Comparison of ENCODE assay signal across 8 cellular contexts in genomic region chr20:48828734-48829460, GRCh38. TPM values are rescaled to one million over a fixed set of nuclear protein-coding genes. Genes with fewer than 3 reads are reported as not detected.
DNase-seq lines count a peak whose midpoint lies in the region; TF ChIP-seq lines count a peak whose summit lies in the region.

No MANE protein-coding gene starts in this region.

- H3K27me3 ChIP-seq in stomach = peaks cover 0 to 21% (median 3%) of the 10 kb centered on the region in 3 donors

- intact Hi-C loops in activated T-helper 1 cell treated with anti-CD3 and anti-CD28 coated beads, Interleukin-12 subunit alpha, Interleukin-12 subunit beta, Interleukin-2, Interleukin-4 antibody, amounts not matched to agents 30 ng/mL and 10 ng/mL and 1 ng/mL, durations not matched to agents 14 hours and 24 hours and 36 hours (cut with micrococcal nuclease) = loop anchor here (1.0 to 5.0 kb wide), 2 partner anchors 92 to 218 kb away; partner anchors contain the start of genes ARFGEF2 and CSE1L
- intact Hi-C loops in stomach (cut with DNase I; ENCODE audit: low total_unique reads) = no loop called here

- H3K9me3 ChIP-seq in stomach = no peaks in the 10 kb centered on the region

- no peaks in the 10 kb centered on the region for H3K36me3 ChIP-seq in stomach

- H3K36me3 Mint-ChIP-seq in activated CD4-positive, alpha-beta T cell treated with anti-CD3 and anti-CD28 coated beads, Interleukin-2, amount 10 ng/mL, durations not matched to agents 7 days and 5 days (ENCODE audit: low read depth) = peaks cover 26% of the 10 kb centered on the region
- H3K36me3 Mint-ChIP-seq in activated T-helper 1 cell treated with anti-CD3 and anti-CD28 coated beads, Interleukin-12 subunit alpha, Interleukin-12 subunit beta, Interleukin-2, Interleukin-4 antibody, amounts not matched to agents 30 ng/mL and 10 ng/mL and 1 ng/mL, durations not matched to agents 14 hours and 24 hours and 36 hours (ENCODE audit: low read depth) = peaks cover 4% of the 10 kb centered on the region
- H3K36me3 Mint-ChIP-seq in immature natural killer cell = peaks cover 0 to 9% (median 0%) of the 10 kb centered on the region in 3 donors

- peak overlapping the region; percentile 43 for H3K27ac Mint-ChIP-seq in activated CD4-positive, alpha-beta T cell treated with anti-CD3 and anti-CD28 coated beads, Interleukin-2, amount 10 ng/mL, durations not matched to agents 7 days and 5 days
- peak overlapping the region; percentile 92 for H3K27ac Mint-ChIP-seq in activated T-helper 1 cell treated with anti-CD3 and anti-CD28 coated beads, Interleukin-12 subunit alpha, Interleukin-12 subunit beta, Interleukin-2, Interleukin-4 antibody, amounts not matched to agents 30 ng/mL and 10 ng/mL and 1 ng/mL, durations not matched to agents 14 hours and 24 hours and 36 hours
- H3K27ac Mint-ChIP-seq in immature natural killer cell = peak overlapping the region; percentile 82 to 91 (median 85)

- no peaks in the 10 kb centered on the region for H3K9me3 Mint-ChIP-seq in activated CD4-positive, alpha-beta T cell treated with anti-CD3 and anti-CD28 coated beads, Interleukin-2, amount 10 ng/mL, durations not matched to agents 7 days and 5 days
- no peaks in the 10 kb centered on the region for H3K9me3 Mint-ChIP-seq in activated T-helper 1 cell treated with anti-CD3 and anti-CD28 coated beads, Interleukin-12 subunit alpha, Interleukin-12 subunit beta, Interleukin-2, Interleukin-4 antibody, amounts not matched to agents 30 ng/mL and 10 ng/mL and 1 ng/mL, durations not matched to agents 14 hours and 24 hours and 36 hours
- no peaks in the 10 kb centered on the region for H3K9me3 Mint-ChIP-seq in immature natural killer cell

- POLR2A ChIA-PET in activated CD4-positive, alpha-beta T cell treated with anti-CD3 and anti-CD28 coated beads, Interleukin-2, amount 10 ng/mL, durations not matched to agents 7 days and 5 days (lab: Charles Lee) = no interaction called here
- POLR2A ChIA-PET in GM10248 (lab: Yijun Ruan, JAX) = no interaction called here

- H3K27me3 Mint-ChIP-seq in activated CD4-positive, alpha-beta T cell treated with anti-CD3 and anti-CD28 coated beads, Interleukin-2, amount 10 ng/mL, durations not matched to agents 7 days and 5 days = peaks cover 32% of the 10 kb centered on the region
- peaks cover 7% of the 10 kb centered on the region for H3K27me3 Mint-ChIP-seq in activated T-helper 1 cell treated with anti-CD3 and anti-CD28 coated beads, Interleukin-12 subunit alpha, Interleukin-12 subunit beta, Interleukin-2, Interleukin-4 antibody, amounts not matched to agents 30 ng/mL and 10 ng/mL and 1 ng/mL, durations not matched to agents 14 hours and 24 hours and 36 hours (ENCODE audit: insufficient read depth)
- peaks cover 5 to 16% (median 12%) of the 10 kb centered on the region in 3 donors for H3K27me3 Mint-ChIP-seq in immature natural killer cell (ENCODE audit: low read depth in 3 of 3)

- no peak for DNase-seq in activated CD4-positive, alpha-beta T cell treated with anti-CD3 and anti-CD28 coated beads, Interleukin-2, amount 10 ng/mL, durations not matched to agents 7 days and 5 days
- DNase-seq in activated CD4-positive, alpha-beta T cell treated with anti-CD3 and anti-CD28 coated beads, Interleukin-2, amount 50 U/mL, for 1 hour = no peak
- no peak for DNase-seq in activated T-helper 1 cell treated with anti-CD3 and anti-CD28 coated beads, Interleukin-12 subunit alpha, Interleukin-12 subunit beta, Interleukin-2, Interleukin-4 antibody, amounts not matched to agents 30 ng/mL and 10 ng/mL and 1 ng/mL, durations not matched to agents 14 hours and 24 hours and 36 hours (ENCODE audit: low spot score)
- DNase-seq in immature natural killer cell (no peak), stomach (no peak), GM10248 (ENCODE audit: extremely low spot score) (no peak), HuH-7 (ENCODE audit: low spot score) (no peak), middle frontal gyrus (ENCODE audit: extremely low spot score, low spot score) (no peak)

- peaks cover 17 to 74% (median 39%) of the 10 kb centered on the region in 4 donors for H3K4me1 ChIP-seq in stomach

- peak overlapping the region; percentile 39 to 90 (median 84) for H3K27ac ChIP-seq in stomach

- CTCF ChIA-PET in activated CD4-positive, alpha-beta T cell treated with anti-CD3 and anti-CD28 coated beads, Interleukin-2, amount 10 ng/mL, durations not matched to agents 7 days and 5 days (lab: Charles Lee) = interaction anchor here (0.7 to 2.4 kb wide), 2 partner anchors 12 to 171 kb away, joined by 3 to 8 read pairs; no protein-coding TSS in a partner anchor
- CTCF ChIA-PET in GM10248 (lab: Yijun Ruan, JAX) = interaction anchor here (1.0 to 2.3 kb wide), 7 partner anchors 11 to 171 kb away, joined by 3 to 11 read pairs (median 4); no protein-coding TSS in a partner anchor

- peak overlapping the region; percentile 59 to 76 (median 70) for H3K4me3 ChIP-seq in stomach

- H3K4me1 Mint-ChIP-seq in activated CD4-positive, alpha-beta T cell treated with anti-CD3 and anti-CD28 coated beads, Interleukin-2, amount 10 ng/mL, durations not matched to agents 7 days and 5 days = peaks cover 34% of the 10 kb centered on the region
- H3K4me1 Mint-ChIP-seq in activated T-helper 1 cell treated with anti-CD3 and anti-CD28 coated beads, Interleukin-12 subunit alpha, Interleukin-12 subunit beta, Interleukin-2, Interleukin-4 antibody, amounts not matched to agents 30 ng/mL and 10 ng/mL and 1 ng/mL, durations not matched to agents 14 hours and 24 hours and 36 hours (ENCODE audit: low read depth) = peaks cover 48% of the 10 kb centered on the region
- H3K4me1 Mint-ChIP-seq in immature natural killer cell = peaks cover 10 to 14% of the 10 kb centered on the region in 2 donors

- 71 to 82% (median 77%) methylated on average over 11 of the region's 11 CpGs for WGBS in stomach, 5 donors

- no peak for TF ChIP-seq EP300 in stomach (IDR thresholded peaks at IDR 0.05)

- TF ChIP-seq POLR2A in stomach (IDR thresholded peaks at IDR 0.05) = no peak

- peak overlapping the region; percentile 77 for H3K4me3 Mint-ChIP-seq in activated CD4-positive, alpha-beta T cell treated with anti-CD3 and anti-CD28 coated beads, Interleukin-2, amount 10 ng/mL, durations not matched to agents 7 days and 5 days
- peak overlapping the region; percentile 85 for H3K4me3 Mint-ChIP-seq in activated T-helper 1 cell treated with anti-CD3 and anti-CD28 coated beads, Interleukin-12 subunit alpha, Interleukin-12 subunit beta, Interleukin-2, Interleukin-4 antibody, amounts not matched to agents 30 ng/mL and 10 ng/mL and 1 ng/mL, durations not matched to agents 14 hours and 24 hours and 36 hours
- H3K4me3 Mint-ChIP-seq in immature natural killer cell = peak overlapping the region; percentile 83 to 89 (median 88)

- no peak for TF ChIP-seq CTCF in stomach (IDR thresholded peaks at IDR 0.05)
- TF ChIP-seq CTCF in GM10248 (IDR thresholded peaks at IDR 0.05; ENCODE audit: control extremely low read depth, extremely low read depth, low read depth, missing control alignments) = no peak

RNA-seq across cellular contexts. Expression of gene PREX1, which starts 1.1 kb away (rescaled TPM):
- 10 to 100 TPM; 81.0 to 86.1 TPM for total RNA-seq in activated CD4-positive, alpha-beta T cell treated with anti-CD3 and anti-CD28 coated beads, Interleukin-2, amount 10 ng/mL, durations not matched to agents 7 days and 5 days
- total RNA-seq in activated T-helper 1 cell treated with anti-CD3 and anti-CD28 coated beads, Interleukin-12 subunit alpha, Interleukin-12 subunit beta, Interleukin-2, Interleukin-4 antibody, amounts not matched to agents 30 ng/mL and 10 ng/mL and 1 ng/mL, durations not matched to agents 14 hours and 24 hours and 36 hours = 68.2 and 69.4 TPM in 2 replicates
- polyA plus RNA-seq in immature natural killer cell = 10 to 100 TPM; 30.5 to 94.3 (median 54.9) TPM
- total RNA-seq in stomach = 10 to 100 TPM in 3 of 5 donors, 1 to 10 TPM in 2; 9.0 to 25.2 (median 19.3) TPM
- polyA plus RNA-seq in stomach = 10 to 100 TPM in 2 of 3 donors, 1 to 10 TPM in 1; 5.2 to 17.4 (median 15.7) TPM
